29 cellular contexts compared by ENCODE assay signal in the genomic region with DNA sequence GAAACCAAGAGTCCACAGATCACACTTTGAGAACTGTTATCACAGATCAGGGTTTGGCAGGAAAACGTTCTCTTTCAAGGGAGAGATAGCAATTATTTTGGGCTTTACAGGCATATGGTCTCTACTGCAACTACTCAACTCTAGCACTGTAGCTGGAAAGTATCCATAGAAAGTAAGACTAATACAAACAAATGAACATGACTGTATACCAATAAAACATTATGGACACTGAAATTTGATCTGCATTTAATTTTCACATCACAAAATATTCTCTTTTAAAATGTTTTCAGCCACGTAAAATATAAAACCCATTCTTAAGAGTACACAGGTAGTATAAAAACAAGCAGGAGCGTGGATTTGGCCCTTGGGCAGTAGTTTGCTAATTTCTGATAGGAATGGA.
DNase-seq lines count a peak whose midpoint lies in the region; ATAC-seq, FAIRE-seq and TF ChIP-seq lines count a peak whose summit lies in the region.
"Had no signal": no experiment of that assay in that cellular context is flagged by ENCODE, and none has a peak within 500 bp of the region (broad histone marks: within the 10 kb centered on the region; RNA-seq: fewer than 3 reads in every experiment).

No MANE protein-coding gene starts in this region.

- FAIRE-seq in urothelium cell line (lab: Jason Lieb, UNC): no peak
- FAIRE-seq: TTC549 had no signal

- H3K4me3 Mint-ChIP-seq in activated naive CD4-positive, alpha-beta T cell treated with anti-CD3 and anti-CD28 coated beads, Interleukin-2, amount 50 U/mL, for 24 hours: peak overlapping the region; percentile 11
- H3K4me3 Mint-ChIP-seq in T-helper 17 cell: no peak overlapping the region
- no peak overlapping the region for H3K4me3 Mint-ChIP-seq in naive thymus-derived CD8-positive, alpha-beta T cell
- H3K4me3 Mint-ChIP-seq: B cell, neural progenitor cell, type B pancreatic cell had no signal

- H2AFZ ChIP-seq in mesenchymal stem cell (ENCODE audit: low read depth, low read length): no peak overlapping the region
- H2AFZ ChIP-seq: neural progenitor cell had no signal

- no peak overlapping the region for H2BK5ac ChIP-seq in mesenchymal stem cell (ENCODE audit: low read depth, low read length, poor library complexity, severe bottlenecking)

- H3K27me3 Mint-ChIP-seq in activated naive CD4-positive, alpha-beta T cell treated with anti-CD3 and anti-CD28 coated beads, Interleukin-2, amount 50 U/mL, for 24 hours: no peaks in the 10 kb centered on the region
- H3K27me3 Mint-ChIP-seq in T-helper 17 cell: no peaks in the 10 kb centered on the region
- no peaks in the 10 kb centered on the region for H3K27me3 Mint-ChIP-seq in naive thymus-derived CD8-positive, alpha-beta T cell
- H3K27me3 Mint-ChIP-seq: activated CD4-positive, alpha-beta T cell treated with anti-CD3 and anti-CD28 coated beads for 36 hours; B cell; type B pancreatic cell had no signal

- no peak overlapping the region for H2BK12ac ChIP-seq in mesenchymal stem cell (ENCODE audit: low read length in 2 of 2)

- no peak for ATAC-seq in activated naive CD4-positive, alpha-beta T cell treated with anti-CD3 and anti-CD28 coated beads, Interleukin-2, amount 50 U/mL, for 72 hours
- ATAC-seq in T-helper 17 cell (no peak), HG03520 (IDR thresholded peaks at IDR 0.05; ENCODE audit: unreplicated experiment) (no peak)
- no peak for ATAC-seq in naive thymus-derived CD8-positive, alpha-beta T cell
- ATAC-seq: lower lobe of right lung, right cardiac atrium had no signal

- no peak for TF ChIP-seq CTCF in GM12865 (IDR thresholded peaks at IDR 0.05; ENCODE audit: insufficient read depth, low read depth, low read length, missing control alignments)

- H4K91ac ChIP-seq in mesenchymal stem cell (ENCODE audit: low read length): no peak overlapping the region

- no peak overlapping the region for H3K23ac ChIP-seq in mesenchymal stem cell (ENCODE audit: low read length in 2 of 2)

- H3K36me3 ChIP-seq in mesenchymal stem cell (ENCODE audit: control insufficient read depth in 1 of 2, insufficient read depth in 2 of 2, low read depth in 1 of 2, low read length in 2 of 2): peaks cover 14 to 79% of the 10 kb centered on the region in 2 experiments

- no peak overlapping the region for H2AK5ac ChIP-seq in mesenchymal stem cell (ENCODE audit: low read length, severe bottlenecking)

- no peak overlapping the region for H3K4ac ChIP-seq in mesenchymal stem cell (ENCODE audit: low read depth in 1 of 2, low read length in 2 of 2)

- no peak overlapping the region for H2BK15ac ChIP-seq in mesenchymal stem cell (ENCODE audit: low read depth, poor library complexity, severe bottlenecking)

- no peak overlapping the region for H3K14ac ChIP-seq in mesenchymal stem cell (ENCODE audit: low read length in 2 of 2)

- DNase-seq in activated naive CD4-positive, alpha-beta T cell treated with anti-CD3 and anti-CD28 coated beads, Interleukin-2, amount 50 U/mL, for 72 hours (ENCODE audit: low spot score in 2 of 2): no peak
- DNase-seq in GM12865 (ENCODE audit: low read depth) (no peak), T-helper 17 cell (no peak), mesenchymal stem cell (no peak), urothelium cell line (ENCODE audit: low spot score) (no peak)
- no peak for DNase-seq in naive thymus-derived CD8-positive, alpha-beta T cell
- DNase-seq: aorta; cortex of kidney; esophagus squamous epithelium; foreskin melanocyte; GOT3; lower lobe of right lung; NCI-H1105; NCI-H2081; NCI-H226; NCI-H774; right cardiac atrium; SJCRH30; spleen; stimulated activated CD4-positive, alpha-beta T cell treated with anti-CD3 and anti-CD28 coated beads, Interleukin-2, amount 100 ng/mL, for 48 hours; substantia nigra had no signal

- H3K4me1 Mint-ChIP-seq in activated naive CD4-positive, alpha-beta T cell treated with anti-CD3 and anti-CD28 coated beads, Interleukin-2, amount 50 U/mL, for 24 hours: peaks cover 38% of the 10 kb centered on the region
- H3K4me1 Mint-ChIP-seq in T-helper 17 cell: peaks cover 14% of the 10 kb centered on the region
- H3K4me1 Mint-ChIP-seq in naive thymus-derived CD8-positive, alpha-beta T cell: peaks cover 5 to 21% (median 12%) of the 10 kb centered on the region in 4 donors
- H3K4me1 Mint-ChIP-seq: neural progenitor cell had no signal

- H4K8ac ChIP-seq in mesenchymal stem cell (ENCODE audit: low read length): no peak overlapping the region

- H3K4me3 ChIP-seq in GM12865 (ENCODE audit: low read depth, low read length): peak overlapping the region; percentile 13; the same call in 1 of the 2 replicates
- no peak overlapping the region for H3K4me3 ChIP-seq in mesenchymal stem cell (ENCODE audit: insufficient read depth in 1 of 2, low read depth in 1 of 2, low read length in 2 of 2)
- H3K4me3 ChIP-seq: esophagus squamous epithelium, lower lobe of right lung, neural progenitor cell, SJCRH30, spleen had no signal

- H3K9ac ChIP-seq in mesenchymal stem cell (ENCODE audit: low read length): no peak overlapping the region
- H3K9ac ChIP-seq: neural progenitor cell had no signal

- H3K79me1 ChIP-seq in mesenchymal stem cell (replicated peaks; ENCODE audit: low read length, poor library complexity, severe bottlenecking): peaks cover 11% of the 10 kb centered on the region

- H3K18ac ChIP-seq in mesenchymal stem cell (ENCODE audit: low read depth in 1 of 2, low read length in 2 of 2): no peak overlapping the region

- H3K4me2 ChIP-seq in mesenchymal stem cell (ENCODE audit: low read length, poor library complexity, severe bottlenecking): no peak overlapping the region
- H3K4me2 ChIP-seq: neural progenitor cell had no signal

- WGBS in mesenchymal stem cell: 97% methylated on average over 2 of the region's 3 CpGs

- H3K4me1 ChIP-seq in mesenchymal stem cell (ENCODE audit: control insufficient read depth, insufficient read depth, low read depth, low read length): no peaks in the 10 kb centered on the region
- H3K4me1 ChIP-seq: neural progenitor cell, SJCRH30 had no signal

- H2BK120ac ChIP-seq in mesenchymal stem cell (ENCODE audit: low read depth, low read length): no peak overlapping the region

- peak overlapping the region; percentile 79 for H3K27ac Mint-ChIP-seq in activated naive CD4-positive, alpha-beta T cell treated with anti-CD3 and anti-CD28 coated beads, Interleukin-2, amount 50 U/mL, for 24 hours
- H3K27ac Mint-ChIP-seq in activated naive CD4-positive, alpha-beta T cell treated with anti-CD3 and anti-CD28 coated beads, Interleukin-2, amount 50 U/mL, for 72 hours: peak overlapping the region in 1 of 2 donors; percentile 57
- H3K27ac Mint-ChIP-seq in T-helper 17 cell: peak overlapping the region; percentile 90
- peak overlapping the region in 7 of 10 donors; percentile 19 to 80 (median 30) for H3K27ac Mint-ChIP-seq in naive thymus-derived CD8-positive, alpha-beta T cell
- H3K27ac Mint-ChIP-seq: activated T-cell treated with anti-CD3 and anti-CD28 coated beads, Interleukin-2, amount 50 U/mL, for 72 hours; neural progenitor cell; type B pancreatic cell had no signal

- H3K27ac ChIP-seq in mesenchymal stem cell (ENCODE audit: low read length, poor library complexity, severe bottlenecking): no peak overlapping the region
- H3K27ac ChIP-seq: esophagus squamous epithelium, lower lobe of right lung, neural progenitor cell, SJCRH30, spleen had no signal

- POLR2A ChIA-PET in naive thymus-derived CD8-positive, alpha-beta T cell (lab: Charles Lee): no interaction called here

- H3K9me3 ChIP-seq in T-helper 17 cell (ENCODE audit: control insufficient read depth, low read length, poor library complexity, severe bottlenecking): no peaks in the 10 kb centered on the region
- H3K9me3 ChIP-seq in mesenchymal stem cell (ENCODE audit: control insufficient read depth, low read length): no peaks in the 10 kb centered on the region
- H3K9me3 ChIP-seq: esophagus squamous epithelium, lower lobe of right lung, SJCRH30 had no signal

- H3K27me3 ChIP-seq in mesenchymal stem cell (ENCODE audit: control insufficient read depth in 1 of 2, insufficient read depth in 1 of 2, low read length in 2 of 2): no peaks in the 10 kb centered on the region
- H3K27me3 ChIP-seq: esophagus squamous epithelium, neural progenitor cell, SJCRH30, spleen had no signal

- H3K9me3 Mint-ChIP-seq in activated naive CD4-positive, alpha-beta T cell treated with anti-CD3 and anti-CD28 coated beads, Interleukin-2, amount 50 U/mL, for 24 hours: peaks cover 7% of the 10 kb centered on the region
- peaks cover 0 to 4% of the 10 kb centered on the region in 2 donors for H3K9me3 Mint-ChIP-seq in activated naive CD4-positive, alpha-beta T cell treated with anti-CD3 and anti-CD28 coated beads, Interleukin-2, amount 50 U/mL, for 72 hours
- peaks cover 0 to 14% (median 5%) of the 10 kb centered on the region in 9 donors for H3K9me3 Mint-ChIP-seq in naive thymus-derived CD8-positive, alpha-beta T cell
- H3K9me3 Mint-ChIP-seq: neural progenitor cell, type B pancreatic cell had no signal

- H3K36me3 Mint-ChIP-seq in activated naive CD4-positive, alpha-beta T cell treated with anti-CD3 and anti-CD28 coated beads, Interleukin-2, amount 50 U/mL, for 24 hours: peaks cover 41% of the 10 kb centered on the region
- peaks cover 20 to 37% of the 10 kb centered on the region in 2 donors for H3K36me3 Mint-ChIP-seq in activated naive CD4-positive, alpha-beta T cell treated with anti-CD3 and anti-CD28 coated beads, Interleukin-2, amount 50 U/mL, for 72 hours
- peaks cover 12% of the 10 kb centered on the region for H3K36me3 Mint-ChIP-seq in T-helper 17 cell (ENCODE audit: low read depth)
- H3K36me3 Mint-ChIP-seq in naive thymus-derived CD8-positive, alpha-beta T cell: peaks cover 20 to 75% (median 34%) of the 10 kb centered on the region in 3 donors
